Comparison of ENCODE assay signal across 30 cellular contexts in genomic region chr1:117213046-117213445, GRCh38. TPM values are rescaled to one million over a fixed set of nuclear protein-coding genes. Genes with fewer than 3 reads are reported as not detected.
DNase-seq lines count a peak whose midpoint lies in the region; ATAC-seq, FAIRE-seq and TF ChIP-seq lines count a peak whose summit lies in the region.
"Had no signal": no experiment of that assay in that cellular context is flagged by ENCODE, and none has a peak within 500 bp of the region (broad histone marks: within the 10 kb centered on the region; RNA-seq: fewer than 3 reads in every experiment).

No MANE protein-coding gene starts in this region.

- H3K79me2 ChIP-seq in H1 (ENCODE audit: control insufficient read depth in 1 of 2, insufficient read depth in 2 of 2, low read length in 2 of 2) (no peaks in the 10 kb centered on the region), trophoblast cell (ENCODE audit: control insufficient read depth, insufficient read depth, low read length, poor library complexity) (peaks cover 13% of the 10 kb centered on the region)

- H4K8ac ChIP-seq in H1 (ENCODE audit: extremely low read depth, insufficient read depth, low read length) (no peak overlapping the region), trophoblast cell (ENCODE audit: low read depth, low read length) (peak overlapping the region; percentile 32)

- no peak for FAIRE-seq in H1 (lab: Jason Lieb, UNC)
- FAIRE-seq: A204.1, GM12878, GM12892, GM19239 had no signal

- H4K91ac ChIP-seq in H1 (replicated peaks; ENCODE audit: insufficient read length, low read length) (no peak overlapping the region), trophoblast cell (ENCODE audit: low read depth, low read length) (peak overlapping the region; percentile 23)

- CTCF ChIA-PET in H1 (lab: Charles Lee; ENCODE audit: partially characterized antibody) = interaction anchor here (0.6 kb wide), 1 partner anchor 48 kb away, joined by 3 read pairs; no protein-coding TSS in a partner anchor
- CTCF ChIA-PET in naive thymus-derived CD4-positive, alpha-beta T cell (lab: Charles Lee) = interaction anchor here (0.6 kb wide), 1 partner anchor 1772 kb away, joined by 4 read pairs; no protein-coding TSS in a partner anchor

- H3K9ac ChIP-seq in H1 (replicated peaks in 1 of 4; ENCODE audit: extremely low read depth in 1 of 4, low read depth in 3 of 4, low read length in 3 of 4) (no peak overlapping the region), trophoblast cell (ENCODE audit: low read length) (no peak overlapping the region)
- H3K9ac ChIP-seq: BLaER1 had no signal

- TF ChIP-seq CTCF in H1 (IDR thresholded peaks at IDR 0.05; ENCODE audit: control extremely low read depth in 1 of 3, insufficient read depth in 1 of 3, low read depth in 1 of 3, low read length in 3 of 3) = no peak
- TF ChIP-seq CTCF in GM13977 (IDR thresholded peaks at IDR 0.05; ENCODE audit: extremely low read depth, insufficient read depth, missing control alignments) = no peak

- H2BK5ac ChIP-seq in H1 (ENCODE audit: low read depth, low read length) (no peak overlapping the region), trophoblast cell (ENCODE audit: low read depth, low read length, poor library complexity) (no peak overlapping the region)

- POLR2A ChIA-PET in H1 (lab: Charles Lee; ENCODE audit: partially characterized antibody) = no interaction called here
- POLR2A ChIA-PET in naive thymus-derived CD4-positive, alpha-beta T cell (lab: Charles Lee) = no interaction called here

- no peaks in the 10 kb centered on the region for H3K23me2 ChIP-seq in H1 (ENCODE audit: low read depth, low read length)

- H3K27me3 Mint-ChIP-seq in naive thymus-derived CD4-positive, alpha-beta T cell = peaks cover 0 to 29% (median 8%) of the 10 kb centered on the region in 5 donors

- H3K4me3 ChIP-seq in H1 (ENCODE audit: extremely low read depth in 1 of 4, insufficient read depth in 2 of 4, low read depth in 3 of 4, low read length in 4 of 4) (no peak overlapping the region), trophoblast cell (ENCODE audit: low read depth, low read length) (no peak overlapping the region)
- no peak overlapping the region for H3K4me3 ChIP-seq in naive thymus-derived CD4-positive, alpha-beta T cell (ENCODE audit: low read length)
- H3K4me3 ChIP-seq: BLaER1, GM12878 had no signal

- no peak overlapping the region for H3K56ac ChIP-seq in H1 (replicated peaks; ENCODE audit: insufficient read length, low read depth, low read length)

- H3K27me3 ChIP-seq in H1 (replicated peaks in 1 of 4; ENCODE audit: control insufficient read depth in 3 of 4, extremely low read depth in 1 of 4, insufficient read depth in 3 of 4, low read length in 3 of 4) (no peaks in the 10 kb centered on the region), trophoblast cell (ENCODE audit: insufficient read depth, low read length) (no peaks in the 10 kb centered on the region)
- no peaks in the 10 kb centered on the region for H3K27me3 ChIP-seq in naive thymus-derived CD4-positive, alpha-beta T cell (ENCODE audit: control insufficient read depth in 2 of 2, insufficient read depth in 2 of 2, low read length in 2 of 2)
- H3K27me3 ChIP-seq: BE2C, BLaER1 had no signal

- H3K23ac ChIP-seq in H1 (ENCODE audit: insufficient read length) (no peak overlapping the region), trophoblast cell (ENCODE audit: low read length) (no peak overlapping the region)

- no peak overlapping the region for H3K27ac Mint-ChIP-seq in naive thymus-derived CD4-positive, alpha-beta T cell
- H3K27ac Mint-ChIP-seq: CD4-positive, alpha-beta memory T cell; CD4-positive, CD25-positive, alpha-beta regulatory T cell; CD8-positive, alpha-beta memory T cell had no signal

- H3K27ac ChIP-seq in H1 (ENCODE audit: low read depth, low read length) (no peak overlapping the region), trophoblast cell (ENCODE audit: low read depth, low read length) (no peak overlapping the region)
- no peak overlapping the region for H3K27ac ChIP-seq in naive thymus-derived CD4-positive, alpha-beta T cell (ENCODE audit: low read depth, low read length)
- H3K27ac ChIP-seq: BLaER1 had no signal

- H2AK5ac ChIP-seq in H1 (ENCODE audit: low read depth, low read length) = no peak overlapping the region
- peak overlapping the region; percentile 49 for H2AK5ac ChIP-seq in trophoblast cell (ENCODE audit: low read length)

- H2BK20ac ChIP-seq in H1 (ENCODE audit: low read length) = no peak overlapping the region

- no peak overlapping the region for H3K14ac ChIP-seq in H1 (ENCODE audit: insufficient read length)
- H3K14ac ChIP-seq in trophoblast cell (ENCODE audit: low read length) = no peak overlapping the region

- peak; percentile 8 for ATAC-seq in naive thymus-derived CD4-positive, alpha-beta T cell
- ATAC-seq in esophagus mucosa = no peak
- ATAC-seq: GM12878 had no signal

- TF ChIP-seq RAD21 in H1 (IDR thresholded peaks at IDR 0.05 in 1 of 2, conservative IDR thresholded peaks at IDR 0.05 in 1 of 2; ENCODE audit: low read depth in 2 of 2, low read length in 2 of 2) = no peak

- peaks cover 0 to 12% (median 4%) of the 10 kb centered on the region in 11 donors for H3K9me3 Mint-ChIP-seq in naive thymus-derived CD4-positive, alpha-beta T cell

- H3K4me2 ChIP-seq in H1 (ENCODE audit: insufficient read depth in 1 of 2, low read depth in 2 of 2, low read length in 2 of 2) = no peak overlapping the region
- H3K4me2 ChIP-seq in trophoblast cell (ENCODE audit: low read length) = no peak overlapping the region
- H3K4me2 ChIP-seq: BLaER1 had no signal

- peaks cover 0 to 3% (median 1%) of the 10 kb centered on the region in 4 experiments; a peak in 3 of 7 replicates for H3K4me1 ChIP-seq in H1 (replicated peaks in 1 of 4; ENCODE audit: control insufficient read depth in 3 of 4, insufficient read depth in 4 of 4, low read length in 3 of 4)
- H3K4me1 ChIP-seq in naive thymus-derived CD4-positive, alpha-beta T cell (ENCODE audit: control insufficient read depth in 2 of 2, insufficient read depth in 2 of 2, low read length in 2 of 2) = no peaks in the 10 kb centered on the region
- H3K4me1 ChIP-seq in trophoblast cell (ENCODE audit: control insufficient read depth in 1 of 2, insufficient read depth in 2 of 2, low read length in 2 of 2) = peaks cover 31 to 34% of the 10 kb centered on the region in 2 experiments
- H3K4me1 ChIP-seq: BE2C had no signal

- no peak for TF ChIP-seq POLR2A in H1 (IDR thresholded peaks at IDR 0.05; ENCODE audit: control extremely low read depth in 1 of 2, low read depth in 2 of 2, low read length in 2 of 2)

- H4K12ac ChIP-seq in trophoblast cell (ENCODE audit: low read depth, low read length) = no peak overlapping the region

- in situ Hi-C loops in GM13977 (cut with MboI; ENCODE audit: low pct_unique_long_range_greater_than_20kb, low sequenced_read_pairs, unreplicated experiment) = no loop called here

- peaks cover 5 to 14% of the 10 kb centered on the region in 2 experiments; a peak in 3 of 4 replicates for H3K9me3 ChIP-seq in H1 (ENCODE audit: insufficient read depth in 2 of 2, low read depth in 1 of 2, low read length in 1 of 2)
- no peaks in the 10 kb centered on the region for H3K9me3 ChIP-seq in naive thymus-derived CD4-positive, alpha-beta T cell (ENCODE audit: control insufficient read depth in 2 of 3, low read length in 3 of 3)
- peaks cover 9% of the 10 kb centered on the region for H3K9me3 ChIP-seq in trophoblast cell (ENCODE audit: insufficient read depth, low read depth, low read length)
- H3K9me3 ChIP-seq: BE2C had no signal

- H2BK120ac ChIP-seq in H1 (replicated peaks; ENCODE audit: low read depth, low read length) (no peak overlapping the region), trophoblast cell (ENCODE audit: insufficient read depth, low read length, poor library complexity) (peak overlapping the region; percentile 30)

- no peak overlapping the region for H4K5ac ChIP-seq in H1 (ENCODE audit: insufficient read length, low read depth, low read length)

- no peaks in the 10 kb centered on the region for H3K36me3 Mint-ChIP-seq in naive thymus-derived CD4-positive, alpha-beta T cell
- H3K36me3 Mint-ChIP-seq: CD14-positive monocyte; CD4-positive, alpha-beta memory T cell; CD4-positive, CD25-positive, alpha-beta regulatory T cell had no signal

- WGBS in H1 (ENCODE audit: extremely low coverage in 1 of 2, insufficient coverage in 1 of 2, insufficient read length in 1 of 2, insufficient replicate concordance in 2 of 2, low coverage in 1 of 2, low lambda C conversion rate in 2 of 2, missing lambda C conversion rate in 1 of 2), 2 experiments = 98% methylated on average over 6 of the region's 6 CpGs; no CpG with 5 or more reads in 1 of the 2 experiments
- WGBS in trophoblast cell (ENCODE audit: extremely low coverage, insufficient coverage, insufficient read length) = no CpG with 5 or more reads among the region's 6 CpGs

- TF ChIP-seq EP300 in H1 (IDR thresholded peaks at IDR 0.05; ENCODE audit: borderline replicate concordance in 1 of 2, low read depth in 2 of 2, low read length in 2 of 2) = no peak

- H3K4ac ChIP-seq in H1 (replicated peaks; ENCODE audit: insufficient read length, low read depth, low read length) = no peak overlapping the region
- H3K4ac ChIP-seq in trophoblast cell (ENCODE audit: low read depth, low read length) = no peak overlapping the region

- H3K36me3 ChIP-seq in H1 (ENCODE audit: control insufficient read depth in 2 of 4, insufficient read depth in 4 of 4, low read length in 3 of 4) (no peaks in the 10 kb centered on the region), trophoblast cell (ENCODE audit: control insufficient read depth in 1 of 2, insufficient read depth in 2 of 2, low read length in 2 of 2) (no peaks in the 10 kb centered on the region)
- H3K36me3 ChIP-seq in naive thymus-derived CD4-positive, alpha-beta T cell (ENCODE audit: control insufficient read depth in 2 of 3, insufficient read depth in 3 of 3, low read length in 3 of 3) = no peaks in the 10 kb centered on the region
- H3K36me3 ChIP-seq: BE2C, BLaER1 had no signal

- H2BK12ac ChIP-seq in H1 (ENCODE audit: low read depth, low read length) (no peak overlapping the region), trophoblast cell (ENCODE audit: low read length) (peak overlapping the region; percentile 7)

- H3K4me1 Mint-ChIP-seq in naive thymus-derived CD4-positive, alpha-beta T cell = no peaks in the 10 kb centered on the region
- H3K4me1 Mint-ChIP-seq: CD14-positive monocyte; CD4-positive, alpha-beta memory T cell; CD4-positive, CD25-positive, alpha-beta regulatory T cell; CD8-positive, alpha-beta memory T cell had no signal

- no peak overlapping the region for H3K18ac ChIP-seq in H1 (ENCODE audit: extremely low read depth, low read length)
- H3K18ac ChIP-seq in trophoblast cell (ENCODE audit: low read length) = no peak overlapping the region

- no peaks in the 10 kb centered on the region for H4K20me1 ChIP-seq in H1 (replicated peaks in 1 of 2; ENCODE audit: control insufficient read depth in 1 of 2, insufficient read depth in 2 of 2, low read length in 2 of 2)
- H4K20me1 ChIP-seq: BLaER1 had no signal

- 0 out of 2 replicates have a peak overlapping the region, but pooled peaks have one; percentile 46 for H2BK15ac ChIP-seq in H1 (ENCODE audit: low read length)

- no peak overlapping the region for H3K4me3 Mint-ChIP-seq in naive thymus-derived CD4-positive, alpha-beta T cell
- H3K4me3 Mint-ChIP-seq: CD14-positive monocyte; CD4-positive, alpha-beta memory T cell; CD4-positive, CD25-positive, alpha-beta regulatory T cell; CD8-positive, alpha-beta memory T cell had no signal

- DNase-seq in H1 (ENCODE audit: low read depth in 1 of 2, low spot score in 2 of 2) (no peak), trophoblast cell (no peak), HK-2 (ENCODE audit: unreplicated experiment) (no peak), GM13977 (ENCODE audit: low spot score) (no peak)
- DNase-seq in naive thymus-derived CD4-positive, alpha-beta T cell = no peak
- DNase-seq: 8988T; ACHN; BE2C; C1 segment of cervical spinal cord; CD4-positive, alpha-beta memory T cell; CD4-positive, CD25-positive, alpha-beta regulatory T cell; CD8-positive, alpha-beta memory T cell; COR-L47; DMS 273 treated with DMSO at 0.1 percent for 48 hours; DMS153; DMS53; DND-41; EL; GDM1 had no signal

- H3K79me1 ChIP-seq in H1 (ENCODE audit: low read depth, low read length) (no peaks in the 10 kb centered on the region), trophoblast cell (ENCODE audit: low read length) (peaks cover 26% of the 10 kb centered on the region)

- intact Hi-C loops in naive thymus-derived CD4-positive, alpha-beta T cell (cut with micrococcal nuclease) = no loop called here

- no peak overlapping the region for H2AFZ ChIP-seq in H1 (ENCODE audit: low read length)
- no peak overlapping the region for H2AFZ ChIP-seq in trophoblast cell (ENCODE audit: insufficient read depth, low read length, poor library complexity)

RNA-seq across cellular contexts. Expression of gene VTCN1, which starts 2.3 kb away (rescaled TPM):
- 0.27 TPM in 1 of 2 replicates, not detected in the other for total RNA-seq in H1 (2021; fragmentation: NEBNext Ultra II Directional; extraction: Animal tissue kit (Norgen Biotek cat#: 25700))
- polyA plus RNA-seq in H1 (2011; rRNA removed) = 0.08 and 0.32 TPM in 2 replicates
- polyA plus RNA-seq in H1 (2011; cell fraction: cytosol; rRNA removed) = 0.23 TPM
- polyA plus RNA-seq in H1 (2011; cell fraction: nucleus; rRNA removed) = 0.13 TPM
- polyA plus RNA-seq in H1 (2012, experiment 1 of 2) = 0.25 to 0.53 TPM (median 0.42 TPM) in 4 replicates
- polyA plus RNA-seq in H1 (2012, experiment 2 of 2) = 0.07 TPM
- 0.04 TPM for polyA plus RNA-seq in H1 (2013, experiment 1 of 2)
- polyA plus RNA-seq in H1 (2013, experiment 2 of 2) = 0.04 TPM
- 0.13 and 0.41 TPM in 2 replicates for polyA minus RNA-seq in H1 (2011; rRNA and poly(A)+ RNA removed)
- polyA minus RNA-seq in H1 (2011; cell fraction: cytosol; rRNA and poly(A)+ RNA removed) = not detected
- 0.30 TPM for polyA minus RNA-seq in H1 (2011; cell fraction: nucleus; rRNA and poly(A)+ RNA removed)
- total RNA-seq in naive thymus-derived CD4-positive, alpha-beta T cell = not detected
- polyA plus RNA-seq in naive thymus-derived CD4-positive, alpha-beta T cell = not detected
- 148 and 161 TPM in 2 replicates for polyA plus RNA-seq in trophoblast cell (2013)
- 1.0 TPM for total RNA-seq in esophagus mucosa
- total RNA-seq: A673; CD4-positive, alpha-beta memory T cell; CD4-positive, CD25-positive, alpha-beta regulatory T cell; CD8-positive, alpha-beta memory T cell; Daoy; G401; GM12878 had no signal
- polyA plus RNA-seq: AG04450; CD14-positive monocyte; CD4-positive, alpha-beta memory T cell; CD4-positive, CD25-positive, alpha-beta regulatory T cell; CD8-positive, alpha-beta memory T cell; GM12878 had no signal
